Comparison of ENCODE assay signal across 9 cellular contexts in the genomic region with DNA sequence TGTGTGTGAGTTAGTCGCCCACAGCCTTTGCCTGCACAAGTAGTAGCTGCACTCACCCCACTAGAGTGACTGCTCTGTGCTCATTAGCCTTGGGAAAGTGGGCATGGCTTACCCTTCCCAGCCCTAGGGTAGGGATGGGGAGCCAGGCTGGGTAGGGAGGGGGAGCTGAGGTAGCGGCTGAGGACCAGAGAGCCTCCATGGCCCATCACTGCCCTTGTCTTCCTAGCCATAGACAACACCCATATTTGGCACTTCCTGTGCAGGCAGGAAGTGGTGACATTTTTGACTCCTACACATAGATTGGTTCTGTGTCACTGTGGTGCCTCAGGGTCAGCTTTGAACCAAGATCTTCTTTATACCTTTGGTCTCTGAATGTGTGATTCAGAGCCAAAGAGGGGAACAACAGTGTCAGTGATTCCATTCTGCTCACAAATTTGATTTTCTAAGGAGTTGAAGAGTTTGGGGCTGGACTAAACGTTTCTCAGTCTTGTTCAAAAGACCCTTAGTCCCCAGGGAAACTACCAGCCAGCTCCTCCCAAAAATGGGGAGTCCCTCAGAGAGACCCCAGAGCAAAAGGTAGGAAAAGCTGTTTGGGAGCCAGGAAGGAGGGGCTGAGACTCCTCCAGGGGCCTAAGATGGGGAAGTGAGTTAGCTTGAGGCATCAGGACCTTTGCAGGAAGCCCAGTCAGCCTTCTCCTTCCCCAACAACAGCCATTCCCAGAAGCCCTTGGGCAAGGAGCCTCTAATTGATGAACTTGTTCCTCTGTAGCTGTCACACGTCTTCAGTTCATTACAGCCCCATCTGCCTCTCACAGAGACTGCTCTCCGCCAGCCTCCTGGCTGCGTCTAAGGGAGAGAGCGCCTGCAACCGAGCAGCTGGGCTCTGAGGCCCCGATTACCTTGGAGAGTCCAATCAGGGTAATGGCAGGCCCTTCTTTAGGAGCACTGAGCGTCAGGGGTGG.
A peak's percentile ranks its signal among the peaks of the same experiment; 100 is the strongest.
DNase-seq lines count a peak whose midpoint lies in the region; ATAC-seq lines count a peak whose summit lies in the region.
"Had no signal": no experiment of that assay in that cellular context is flagged by ENCODE, and none has a peak within 500 bp of the region (broad histone marks: within the 10 kb centered on the region; RNA-seq: fewer than 3 reads in every experiment).

No MANE protein-coding gene starts in this region.

- peak; percentile 95 to 97 for ATAC-seq in activated naive CD4-positive, alpha-beta T cell treated with anti-CD3 and anti-CD28 coated beads, Interleukin-2, amount 50 U/mL, for 72 hours
- ATAC-seq in GM18519 (IDR thresholded peaks at IDR 0.05; ENCODE audit: low FRiP score, unreplicated experiment) (no peak), GM21825 (IDR thresholded peaks at IDR 0.05; ENCODE audit: unreplicated experiment) (no peak)
- ATAC-seq: Panc1 had no signal

- DNase-seq in activated T-cell treated with anti-CD3 and anti-CD28 coated beads for 48 hours (ENCODE audit: low read depth) (peak; percentile 30), NCI-H69 (lab: John Stamatoyannopoulos, UW) (peak; percentile 27), NCI-H1105 treated with DMSO at 0.1 percent for 48 hours (lab: John Stamatoyannopoulos, UW) (no peak)
- no peak for DNase-seq in activated T-cell treated with anti-CD3 and anti-CD28 coated beads, Interleukin-2, amount 50 U/mL, for 1 hour
- peak; percentile 53 to 61 for DNase-seq in activated naive CD4-positive, alpha-beta T cell treated with anti-CD3 and anti-CD28 coated beads, Interleukin-2, amount 50 U/mL, for 72 hours (ENCODE audit: low spot score in 2 of 2)
- peak; percentile 10 to 45 for DNase-seq in stimulated activated CD8-positive, alpha-beta memory T cell treated with anti-CD3 and anti-CD28 coated beads, Interleukin-7, amount 100 ng/mL, for 48 hours (ENCODE audit: extremely low read depth in 1 of 2, low read depth in 1 of 2)

- H3K9me3 Mint-ChIP-seq in activated naive CD4-positive, alpha-beta T cell treated with anti-CD3 and anti-CD28 coated beads, Interleukin-2, amount 50 U/mL, for 72 hours, result peaks cover 0 to 6% of the 10 kb centered on the region in 2 donors

- H3K27ac Mint-ChIP-seq in activated naive CD4-positive, alpha-beta T cell treated with anti-CD3 and anti-CD28 coated beads, Interleukin-2, amount 50 U/mL, for 72 hours, result peak overlapping the region; percentile 87 to 95

- no peaks in the 10 kb centered on the region for H3K36me3 Mint-ChIP-seq in activated naive CD4-positive, alpha-beta T cell treated with anti-CD3 and anti-CD28 coated beads, Interleukin-2, amount 50 U/mL, for 72 hours

Comparison
In these comparisons a context has a peak if more than half of its experiments do, and no peak if none do; other contexts are left out.
1. DNase-seq: peak in activated T-cell treated with anti-CD3 and anti-CD28 coated beads for 48 hours (single experiment), NCI-H69 (single experiment), activated naive CD4-positive, alpha-beta T cell treated with anti-CD3 and anti-CD28 coated beads, Interleukin-2, amount 50 U/mL, for 72 hours (2 of 2) and stimulated activated CD8-positive, alpha-beta memory T cell treated with anti-CD3 and anti-CD28 coated beads, Interleukin-7, amount 100 ng/mL, for 48 hours (2 of 2); none in activated T-cell treated with anti-CD3 and anti-CD28 coated beads, Interleukin-2, amount 50 U/mL, for 1 hour (single experiment) and NCI-H1105 treated with DMSO at 0.1 percent for 48 hours (single experiment).
2. ATAC-seq: peak in activated naive CD4-positive, alpha-beta T cell treated with anti-CD3 and anti-CD28 coated beads, Interleukin-2, amount 50 U/mL, for 72 hours (2 of 2); none in GM18519 (single experiment) and GM21825 (single experiment).